1 cellular context compared by ENCODE assay signal in the genomic region with DNA sequence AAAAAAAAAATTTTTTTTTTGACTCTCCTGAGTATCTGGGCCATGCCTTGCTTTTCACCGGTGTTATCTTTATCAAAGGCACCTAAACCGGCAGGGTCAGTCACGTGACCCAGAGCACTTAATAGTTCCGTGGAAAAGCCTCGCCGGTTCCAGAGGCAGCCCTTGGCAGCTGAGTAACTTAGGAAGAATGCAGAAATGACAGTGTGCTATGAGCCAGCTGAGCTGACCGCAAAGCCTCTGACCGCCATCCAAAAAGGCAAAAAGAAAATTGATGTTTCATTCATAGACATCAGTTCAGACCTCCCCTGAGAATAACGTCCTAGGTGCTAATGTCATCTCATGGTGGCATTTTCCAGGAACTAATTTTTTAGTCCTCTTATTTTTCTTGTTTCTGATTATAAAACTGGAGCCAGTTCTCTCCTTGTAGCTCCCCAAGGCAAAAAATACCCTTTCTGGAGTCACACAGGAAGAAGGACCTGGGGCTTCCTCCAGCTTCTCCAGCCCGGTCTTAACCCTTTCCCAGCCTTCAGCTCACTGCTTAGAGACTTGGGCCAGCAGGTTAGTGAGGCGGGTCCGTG.
TF ChIP-seq lines count a peak whose summit lies in the region.

No MANE protein-coding gene starts in this region.

TF ChIP-seq in K562, 482 proteins besides CTCF, POLR2A, EP300 and RAD21 (continued from another document and continues in another):
- no peak for TF ChIP-seq ZBTB34 (CRISPR knock-in tag; IDR thresholded peaks at IDR 0.05)
- no peak for TF ChIP-seq ETV1 (tag; conservative IDR thresholded peaks at IDR 0.05; ENCODE audit: low read depth)
- TF ChIP-seq XRCC4 (IDR thresholded peaks at IDR 0.05; ENCODE audit: extremely low read depth, insufficient read depth, insufficient read length): no peak
- peak; percentile 78; the same call in 1 of the 2 replicates for TF ChIP-seq TGIF2 (CRISPR knock-in tag; IDR thresholded peaks at IDR 0.05)
- TF ChIP-seq ARID1B (IDR thresholded peaks at IDR 0.05): peak; percentile 78
- TF ChIP-seq COPS2 (conservative IDR thresholded peaks at IDR 0.05): no peak
- TF ChIP-seq, protein P1, sequence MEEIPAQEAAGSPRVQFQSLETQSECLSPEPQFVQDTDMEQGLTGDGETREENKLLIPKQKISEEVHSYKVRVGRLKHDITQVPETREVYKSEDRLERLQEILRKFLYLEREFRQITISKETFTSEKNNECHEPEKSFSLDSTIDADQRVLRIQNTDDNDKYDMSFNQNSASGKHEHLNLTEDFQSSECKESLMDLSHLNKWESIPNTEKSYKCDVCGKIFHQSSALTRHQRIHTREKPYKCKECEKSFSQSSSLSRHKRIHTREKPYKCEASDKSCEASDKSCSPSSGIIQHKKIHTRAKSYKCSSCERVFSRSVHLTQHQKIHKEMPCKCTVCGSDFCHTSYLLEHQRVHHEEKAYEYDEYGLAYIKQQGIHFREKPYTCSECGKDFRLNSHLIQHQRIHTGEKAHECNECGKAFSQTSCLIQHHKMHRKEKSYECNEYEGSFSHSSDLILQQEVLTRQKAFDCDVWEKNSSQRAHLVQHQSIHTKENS (CRISPR knock-in tag; IDR thresholded peaks at IDR 0.05): no peak
- TF ChIP-seq OTX1 (CRISPR knock-in tag; IDR thresholded peaks at IDR 0.05): no peak
- TF ChIP-seq GATA2 (CRISPR knock-in tag; IDR thresholded peaks at IDR 0.05): no peak
- TF ChIP-seq MCM3 (IDR thresholded peaks at IDR 0.05): no peak
- TF ChIP-seq TEAD4 (IDR thresholded peaks at IDR 0.05; ENCODE audit: low read length): peak; percentile 86
- TF ChIP-seq TEAD4 (CRISPR knock-in tag; IDR thresholded peaks at IDR 0.05; ENCODE audit: borderline replicate concordance): no peak
- TF ChIP-seq GTF2B (IDR thresholded peaks at IDR 0.05; ENCODE audit: extremely low read depth, insufficient read length): no peak
- no peak for TF ChIP-seq ZNF133 (CRISPR knock-in tag; IDR thresholded peaks at IDR 0.05)
- no peak for TF ChIP-seq KLF13 (tag; IDR thresholded peaks at IDR 0.05; ENCODE audit: borderline replicate concordance, low read depth)
- no peak for TF ChIP-seq PURB (CRISPR knock-in tag; IDR thresholded peaks at IDR 0.05; ENCODE audit: low read depth)
- TF ChIP-seq TARDBP (IDR thresholded peaks at IDR 0.05): no peak
- no peak for TF ChIP-seq CSDE1 (IDR thresholded peaks at IDR 0.05)
- TF ChIP-seq, protein P2, sequence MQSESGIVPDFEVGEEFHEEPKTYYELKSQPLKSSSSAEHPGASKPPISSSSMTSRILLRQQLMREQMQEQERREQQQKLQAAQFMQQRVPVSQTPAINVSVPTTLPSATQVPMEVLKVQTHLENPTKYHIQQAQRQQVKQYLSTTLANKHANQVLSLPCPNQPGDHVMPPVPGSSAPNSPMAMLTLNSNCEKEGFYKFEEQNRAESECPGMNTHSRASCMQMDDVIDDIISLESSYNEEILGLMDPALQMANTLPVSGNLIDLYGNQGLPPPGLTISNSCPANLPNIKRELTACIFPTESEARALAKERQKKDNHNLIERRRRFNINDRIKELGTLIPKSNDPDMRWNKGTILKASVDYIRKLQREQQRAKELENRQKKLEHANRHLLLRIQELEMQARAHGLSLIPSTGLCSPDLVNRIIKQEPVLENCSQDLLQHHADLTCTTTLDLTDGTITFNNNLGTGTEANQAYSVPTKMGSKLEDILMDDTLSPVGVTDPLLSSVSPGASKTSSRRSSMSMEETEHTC (IDR thresholded peaks at IDR 0.05): peak; percentile 54; the same call in 1 of the 2 replicates
- TF ChIP-seq ZFP36 (IDR thresholded peaks at IDR 0.05; ENCODE audit: low read depth, low read length, partially characterized antibody): no peak
- TF ChIP-seq HIVEP1 (CRISPR knock-in tag; IDR thresholded peaks at IDR 0.05): no peak
- peak; percentile 86 for TF ChIP-seq ATF7 (IDR thresholded peaks at IDR 0.05)
- no peak for TF ChIP-seq PRMT5 (CRISPR knock-in tag; IDR thresholded peaks at IDR 0.05)
- TF ChIP-seq TRIM24 (IDR thresholded peaks at IDR 0.05): no peak
- no peak for TF ChIP-seq ZFP1 (CRISPR knock-in tag; IDR thresholded peaks at IDR 0.05)
- TF ChIP-seq, protein P3, sequence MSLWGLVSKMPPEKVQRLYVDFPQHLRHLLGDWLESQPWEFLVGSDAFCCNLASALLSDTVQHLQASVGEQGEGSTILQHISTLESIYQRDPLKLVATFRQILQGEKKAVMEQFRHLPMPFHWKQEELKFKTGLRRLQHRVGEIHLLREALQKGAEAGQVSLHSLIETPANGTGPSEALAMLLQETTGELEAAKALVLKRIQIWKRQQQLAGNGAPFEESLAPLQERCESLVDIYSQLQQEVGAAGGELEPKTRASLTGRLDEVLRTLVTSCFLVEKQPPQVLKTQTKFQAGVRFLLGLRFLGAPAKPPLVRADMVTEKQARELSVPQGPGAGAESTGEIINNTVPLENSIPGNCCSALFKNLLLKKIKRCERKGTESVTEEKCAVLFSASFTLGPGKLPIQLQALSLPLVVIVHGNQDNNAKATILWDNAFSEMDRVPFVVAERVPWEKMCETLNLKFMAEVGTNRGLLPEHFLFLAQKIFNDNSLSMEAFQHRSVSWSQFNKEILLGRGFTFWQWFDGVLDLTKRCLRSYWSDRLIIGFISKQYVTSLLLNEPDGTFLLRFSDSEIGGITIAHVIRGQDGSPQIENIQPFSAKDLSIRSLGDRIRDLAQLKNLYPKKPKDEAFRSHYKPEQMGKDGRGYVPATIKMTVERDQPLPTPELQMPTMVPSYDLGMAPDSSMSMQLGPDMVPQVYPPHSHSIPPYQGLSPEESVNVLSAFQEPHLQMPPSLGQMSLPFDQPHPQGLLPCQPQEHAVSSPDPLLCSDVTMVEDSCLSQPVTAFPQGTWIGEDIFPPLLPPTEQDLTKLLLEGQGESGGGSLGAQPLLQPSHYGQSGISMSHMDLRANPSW (CRISPR knock-in tag; IDR thresholded peaks at IDR 0.05): no peak
- TF ChIP-seq CHD7 (IDR thresholded peaks at IDR 0.05; ENCODE audit: low read depth, low read length): no peak
- TF ChIP-seq SRSF7 (optimal IDR thresholded peaks at IDR 0.05; ENCODE audit: low read depth, low read length): no peak
- TF ChIP-seq PHB2 (IDR thresholded peaks at IDR 0.05; ENCODE audit: low read depth): no peak
- TF ChIP-seq ZNF507 (tag; conservative IDR thresholded peaks at IDR 0.05): no peak
- TF ChIP-seq SMAD1 (IDR thresholded peaks at IDR 0.05; ENCODE audit: low read depth, low read length, partially characterized antibody): no peak
- no peak for TF ChIP-seq ZSCAN29 (IDR thresholded peaks at IDR 0.05)
- no peak for TF ChIP-seq ZNF444 (CRISPR knock-in tag; IDR thresholded peaks at IDR 0.05)
- no peak for TF ChIP-seq SMAD3 (CRISPR knock-in tag; conservative IDR thresholded peaks at IDR 0.05)
- TF ChIP-seq, protein P4, sequence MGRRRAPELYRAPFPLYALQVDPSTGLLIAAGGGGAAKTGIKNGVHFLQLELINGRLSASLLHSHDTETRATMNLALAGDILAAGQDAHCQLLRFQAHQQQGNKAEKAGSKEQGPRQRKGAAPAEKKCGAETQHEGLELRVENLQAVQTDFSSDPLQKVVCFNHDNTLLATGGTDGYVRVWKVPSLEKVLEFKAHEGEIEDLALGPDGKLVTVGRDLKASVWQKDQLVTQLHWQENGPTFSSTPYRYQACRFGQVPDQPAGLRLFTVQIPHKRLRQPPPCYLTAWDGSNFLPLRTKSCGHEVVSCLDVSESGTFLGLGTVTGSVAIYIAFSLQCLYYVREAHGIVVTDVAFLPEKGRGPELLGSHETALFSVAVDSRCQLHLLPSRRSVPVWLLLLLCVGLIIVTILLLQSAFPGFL (CRISPR knock-in tag; IDR thresholded peaks at IDR 0.05): no peak
- TF ChIP-seq HMG20B (CRISPR knock-in tag; IDR thresholded peaks at IDR 0.05): no peak
- TF ChIP-seq SMAD2 (IDR thresholded peaks at IDR 0.05; ENCODE audit: low read depth, low read length): no peak
- no peak for TF ChIP-seq TFAM (CRISPR knock-in tag; conservative IDR thresholded peaks at IDR 0.05)
- peak; percentile 39; the same call in 1 of the 2 replicates for TF ChIP-seq GABPB1 (CRISPR knock-in tag; IDR thresholded peaks at IDR 0.05)
- no peak for TF ChIP-seq ZNF274 (IDR thresholded peaks at IDR 0.05; ENCODE audit: borderline replicate concordance, low read depth, low read length)
- TF ChIP-seq ZBTB9 (CRISPR knock-in tag; IDR thresholded peaks at IDR 0.05): no peak
- TF ChIP-seq ZNF584 (CRISPR knock-in tag; IDR thresholded peaks at IDR 0.05; ENCODE audit: low read depth): peak; percentile 95
